In the genomic region with DNA sequence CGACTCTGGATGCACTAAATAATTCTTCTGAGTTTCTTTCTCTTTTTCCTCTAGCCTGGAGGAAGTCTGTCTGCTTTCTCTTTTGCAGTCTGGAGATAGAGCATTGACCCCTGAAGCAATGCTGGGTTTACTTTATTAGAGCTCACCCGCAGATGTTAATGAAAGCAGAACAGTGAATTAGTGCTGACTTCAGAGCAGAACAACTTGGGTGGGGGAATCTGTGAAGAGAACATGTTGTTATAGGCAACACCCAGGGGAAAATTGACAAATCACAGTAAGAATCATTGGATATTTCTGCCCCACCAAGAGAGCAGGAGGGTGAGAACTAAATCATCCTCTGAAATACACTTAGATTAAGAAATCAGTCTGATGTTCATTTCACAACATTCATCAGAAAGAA, we compare ENCODE assay signal across 11 cellular contexts.
DNase-seq lines count a peak whose midpoint lies in the region; ATAC-seq, FAIRE-seq and TF ChIP-seq lines count a peak whose summit lies in the region.
"Had no signal": no experiment of that assay in that cellular context is flagged by ENCODE, and none has a peak within 500 bp of the region (broad histone marks: within the 10 kb centered on the region; RNA-seq: fewer than 3 reads in every experiment).

No MANE protein-coding gene starts in this region.

- H4K20me1 ChIP-seq in OCI-LY3 (ENCODE audit: insufficient read depth, low read length), result no peaks in the 10 kb centered on the region

- peak; percentile 45 for FAIRE-seq in GM12891 (lab: Jason Lieb, UNC)

- H3K4me3 ChIP-seq in OCI-LY3 (ENCODE audit: low read length) (peak overlapping the region; percentile 37), gastroesophageal sphincter (no peak overlapping the region)
- H3K4me3 ChIP-seq in CD4-positive, alpha-beta memory T cell (ENCODE audit: low read length in 2 of 2), result no peak overlapping the region

- H3K9me3 ChIP-seq in OCI-LY3 (ENCODE audit: insufficient read depth, low read length) (no peaks in the 10 kb centered on the region), gastroesophageal sphincter (no peaks in the 10 kb centered on the region)
- H3K9me3 ChIP-seq in CD4-positive, alpha-beta memory T cell (ENCODE audit: control insufficient read depth in 1 of 2, low read length in 2 of 2), result no peaks in the 10 kb centered on the region

- peaks cover 0 to 9% of the 10 kb centered on the region in 2 donors for H3K27me3 Mint-ChIP-seq in CD4-positive, alpha-beta memory T cell

- no peaks in the 10 kb centered on the region for H3K4me1 Mint-ChIP-seq in CD4-positive, alpha-beta memory T cell
- H3K4me1 Mint-ChIP-seq: natural killer cell had no signal

- peaks cover 0 to 3% (median 0%) of the 10 kb centered on the region in 8 donors for H3K9me3 Mint-ChIP-seq in CD4-positive, alpha-beta memory T cell
- H3K9me3 Mint-ChIP-seq: activated CD4-positive, alpha-beta memory T cell treated with anti-CD3 and anti-CD28 coated beads for 36 hours; natural killer cell had no signal

- ATAC-seq in gastroesophageal sphincter, result peak; percentile 91
- no peak for ATAC-seq in foreskin keratinocyte
- ATAC-seq: natural killer cell, PC-3 had no signal

- in situ Hi-C loops in ACHN (cut with HindIII; ENCODE audit: low pct_ligation_motif_present, low pct_unique_long_range_greater_than_20kb, low sequenced_read_pairs), result no loop called here

- no peak for TF ChIP-seq EP300 in gastroesophageal sphincter (IDR thresholded peaks at IDR 0.05)

- H3K27me3 ChIP-seq in OCI-LY3 (ENCODE audit: low read depth, low read length) (no peaks in the 10 kb centered on the region), gastroesophageal sphincter (no peaks in the 10 kb centered on the region), foreskin keratinocyte (no peaks in the 10 kb centered on the region)
- no peaks in the 10 kb centered on the region for H3K27me3 ChIP-seq in CD4-positive, alpha-beta memory T cell (ENCODE audit: insufficient read depth, low read length)

- H3K4me3 Mint-ChIP-seq in CD4-positive, alpha-beta memory T cell, result no peak overlapping the region
- H3K4me3 Mint-ChIP-seq: activated CD4-positive, alpha-beta memory T cell treated with anti-CD3 and anti-CD28 coated beads for 36 hours; natural killer cell had no signal

- H2AFZ ChIP-seq in OCI-LY3 (ENCODE audit: low read depth, low read length), result no peak overlapping the region

- H3K4me1 ChIP-seq in OCI-LY3 (ENCODE audit: low read length), result peaks cover 50% of the 10 kb centered on the region
- peaks cover 2 to 25% (median 9%) of the 10 kb centered on the region in 3 donors for H3K4me1 ChIP-seq in gastroesophageal sphincter
- H3K4me1 ChIP-seq in CD4-positive, alpha-beta memory T cell (ENCODE audit: insufficient read depth, low read length), result no peaks in the 10 kb centered on the region
- peaks cover 25% of the 10 kb centered on the region for H3K4me1 ChIP-seq in foreskin keratinocyte

- 37 to 51% methylated on average over 2 of the region's 2 CpGs for WGBS in gastroesophageal sphincter (ENCODE audit: low coverage in 1 of 2), 2 donors

- no peaks in the 10 kb centered on the region for H3K36me3 Mint-ChIP-seq in CD4-positive, alpha-beta memory T cell
- H3K36me3 Mint-ChIP-seq: activated CD4-positive, alpha-beta memory T cell treated with anti-CD3 and anti-CD28 coated beads for 36 hours; natural killer cell had no signal

- CTCF ChIA-PET in CD4-positive, alpha-beta memory T cell (lab: Charles Lee; ENCODE audit: partially characterized antibody), result no interaction called here

- no peak for DNase-seq in GM12891 (ENCODE audit: insufficient read length, low spot score)
- DNase-seq in renal cortical epithelial cell (ENCODE audit: low read depth), result peak; percentile 91
- no peak for DNase-seq in NCI-H2081 treated with DMSO at 0.1 percent for 48 hours (lab: John Stamatoyannopoulos, UW)
- DNase-seq in ACHN, result no peak
- no peak for DNase-seq in CD4-positive, alpha-beta memory T cell
- no peak for DNase-seq in foreskin keratinocyte
- DNase-seq: activated CD4-positive, alpha-beta memory T cell treated with anti-CD3 and anti-CD28 coated beads for 36 hours; natural killer cell; PC-3 had no signal

- TF ChIP-seq CTCF in OCI-LY3 (IDR thresholded peaks at IDR 0.05; ENCODE audit: low read depth, low read length), result no peak
- TF ChIP-seq CTCF in gastroesophageal sphincter (IDR thresholded peaks at IDR 0.05), result no peak
- TF ChIP-seq CTCF in foreskin keratinocyte (conservative IDR thresholded peaks at IDR 0.05), result no peak

- peak overlapping the region; percentile 75 for H3K27ac ChIP-seq in OCI-LY3 (ENCODE audit: low read length)
- peak overlapping the region in 3 of 4 donors; percentile 68 to 76 (median 70) for H3K27ac ChIP-seq in gastroesophageal sphincter
- no peak overlapping the region for H3K27ac ChIP-seq in CD4-positive, alpha-beta memory T cell (ENCODE audit: low read depth, low read length)
- H3K27ac ChIP-seq in foreskin keratinocyte, result no peak overlapping the region

- H3K79me2 ChIP-seq in OCI-LY3 (ENCODE audit: low read length), result no peaks in the 10 kb centered on the region

- POLR2A ChIA-PET in CD4-positive, alpha-beta memory T cell (lab: Charles Lee; ENCODE audit: partially characterized antibody), result no interaction called here

- intact Hi-C loops in CD4-positive, alpha-beta memory T cell (cut with micrococcal nuclease), result no loop called here

- H3K36me3 ChIP-seq in OCI-LY3 (replicated peaks; ENCODE audit: low read depth, low read length) (no peaks in the 10 kb centered on the region), gastroesophageal sphincter (no peaks in the 10 kb centered on the region)
- no peaks in the 10 kb centered on the region for H3K36me3 ChIP-seq in CD4-positive, alpha-beta memory T cell (ENCODE audit: insufficient read depth, low read length)

- H3K27ac Mint-ChIP-seq in CD4-positive, alpha-beta memory T cell, result no peak overlapping the region
- H3K27ac Mint-ChIP-seq: activated CD4-positive, alpha-beta memory T cell treated with anti-CD3 and anti-CD28 coated beads for 36 hours; natural killer cell had no signal

- no peak for TF ChIP-seq POLR2A in GM12891 (IDR thresholded peaks at IDR 0.05; ENCODE audit: low read depth, low read length)
- no peak for TF ChIP-seq POLR2A in gastroesophageal sphincter (IDR thresholded peaks at IDR 0.05)

- peak overlapping the region; percentile 71 for H3K4me2 ChIP-seq in OCI-LY3 (ENCODE audit: low read length)

- peak overlapping the region; percentile 28; the same call in 1 of the 2 replicates for H3K9ac ChIP-seq in OCI-LY3 (ENCODE audit: low read length)

TF ChIP-seq in GM12891, 5 proteins besides CTCF, POLR2A, EP300 and RAD21:
- TF ChIP-seq PAX5 (IDR thresholded peaks at IDR 0.05; ENCODE audit: insufficient read depth, low read length, severe bottlenecking), result no peak
- TF ChIP-seq SPI1 (IDR thresholded peaks at IDR 0.05; ENCODE audit: low read depth, low read length), result peak; percentile 51

Comparison
In these comparisons a context has a peak if more than half of its experiments do, and no peak if none do; other contexts are left out.
1. H3K27ac ChIP-seq: peak in OCI-LY3 (single experiment) and gastroesophageal sphincter (3 of 4); none in CD4-positive, alpha-beta memory T cell (single experiment) and foreskin keratinocyte (single experiment).